Comparison of ENCODE assay signal across 1 cellular context in the genomic region with DNA sequence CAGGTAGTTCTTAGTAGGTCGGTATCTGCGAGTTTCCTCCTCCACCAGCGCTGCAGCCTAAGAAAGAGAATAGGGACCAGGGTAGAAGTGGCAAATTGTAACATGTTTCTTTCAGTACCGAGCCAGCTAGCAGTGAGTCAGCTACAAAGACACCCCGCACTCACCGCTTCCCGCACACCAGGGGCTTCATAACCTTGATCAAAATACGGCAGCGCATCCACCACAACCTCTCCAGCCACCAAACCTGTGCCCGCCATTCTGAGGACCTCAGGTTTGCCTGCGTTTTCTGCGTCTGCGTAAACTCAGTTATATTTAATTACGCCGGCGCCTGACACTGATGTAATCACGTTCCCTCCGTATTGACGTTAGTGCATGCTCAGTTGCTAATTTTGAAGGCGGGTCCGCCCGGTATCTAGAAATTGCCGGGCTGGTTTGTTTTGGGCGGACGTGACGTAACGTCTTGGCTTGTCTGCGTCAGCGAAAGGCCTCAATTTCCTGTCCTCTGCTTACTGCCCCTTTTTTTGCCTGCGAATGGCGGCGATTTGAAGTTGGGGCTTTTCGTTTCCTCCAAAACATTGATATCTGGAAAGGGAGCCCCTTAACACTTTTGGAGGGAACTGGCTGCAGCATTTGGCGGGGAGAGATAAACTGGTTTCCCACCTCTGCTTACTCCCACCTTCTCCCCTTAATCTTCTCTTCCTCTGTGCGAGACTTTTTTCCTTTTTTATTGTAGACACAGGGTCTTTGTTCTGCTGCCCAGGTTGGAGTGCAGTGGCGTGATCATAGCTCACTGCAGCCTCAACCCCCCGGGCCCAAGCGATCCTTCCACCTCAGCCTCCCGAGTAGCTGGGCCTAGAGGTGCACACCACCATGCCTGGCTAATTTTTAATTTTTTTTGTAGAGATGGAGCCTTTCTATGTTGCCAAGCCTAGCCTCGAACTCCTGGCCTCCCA.
TF ChIP-seq lines count a peak whose summit lies in the region.

A gene (minus strand): TSS at position 281 of the 953 bp plus-strand sequence. CDS start 24 bp downstream, at position 257.

TF ChIP-seq in HepG2, 621 proteins besides CTCF, POLR2A, EP300 and RAD21 (continued from another document and continues in another):
- TF ChIP-seq, protein P1, sequence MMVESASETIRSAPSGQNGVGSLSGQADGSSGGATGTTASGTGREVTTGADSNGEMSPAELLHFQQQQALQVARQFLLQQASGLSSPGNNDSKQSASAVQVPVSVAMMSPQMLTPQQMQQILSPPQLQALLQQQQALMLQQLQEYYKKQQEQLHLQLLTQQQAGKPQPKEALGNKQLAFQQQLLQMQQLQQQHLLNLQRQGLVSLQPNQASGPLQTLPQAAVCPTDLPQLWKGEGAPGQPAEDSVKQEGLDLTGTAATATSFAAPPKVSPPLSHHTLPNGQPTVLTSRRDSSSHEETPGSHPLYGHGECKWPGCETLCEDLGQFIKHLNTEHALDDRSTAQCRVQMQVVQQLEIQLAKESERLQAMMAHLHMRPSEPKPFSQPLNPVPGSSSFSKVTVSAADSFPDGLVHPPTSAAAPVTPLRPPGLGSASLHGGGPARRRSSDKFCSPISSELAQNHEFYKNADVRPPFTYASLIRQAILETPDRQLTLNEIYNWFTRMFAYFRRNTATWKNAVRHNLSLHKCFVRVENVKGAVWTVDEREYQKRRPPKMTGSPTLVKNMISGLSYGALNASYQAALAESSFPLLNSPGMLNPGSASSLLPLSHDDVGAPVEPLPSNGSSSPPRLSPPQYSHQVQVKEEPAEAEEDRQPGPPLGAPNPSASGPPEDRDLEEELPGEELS (CRISPR knock-in tag; IDR thresholded peaks at IDR 0.05): peak; percentile 42; the same call in 1 of the 2 replicates
- TF ChIP-seq ZNF10 (CRISPR knock-in tag; IDR thresholded peaks at IDR 0.05; ENCODE audit: borderline replicate concordance, low read depth) (no peak), SSRP1 (CRISPR knock-in tag; IDR thresholded peaks at IDR 0.05) (no peak), ETV5 (CRISPR knock-in tag; IDR thresholded peaks at IDR 0.05; ENCODE audit: borderline replicate concordance) (peak; percentile 43; the same call in 1 of the 2 replicates), MTA1 (CRISPR knock-in tag; IDR thresholded peaks at IDR 0.05; ENCODE audit: borderline replicate concordance) (no peak), TOE1 (CRISPR knock-in tag; IDR thresholded peaks at IDR 0.05) (no peak), MATR3 (CRISPR knock-in tag; IDR thresholded peaks at IDR 0.05) (no peak), TP53 (CRISPR knock-in tag; conservative IDR thresholded peaks at IDR 0.05) (no peak), PHF21A (CRISPR knock-in tag; IDR thresholded peaks at IDR 0.05) (peak; percentile 62; the same call in 1 of the 2 replicates), NFIC (IDR thresholded peaks at IDR 0.05; ENCODE audit: low read length) (peak; percentile 23; the same call in 1 of the 2 replicates), ZNF441 (CRISPR knock-in tag; IDR thresholded peaks at IDR 0.05; ENCODE audit: borderline replicate concordance) (0 out of 2 replicates have a peak, but pooled peaks have one; percentile 11), FOXA1 (IDR thresholded peaks at IDR 0.05) (no peak), FOXA1 (CRISPR knock-in tag; IDR thresholded peaks at IDR 0.05) (peak; percentile 48; the same call in 1 of the 2 replicates)
- TF ChIP-seq, protein P2, sequence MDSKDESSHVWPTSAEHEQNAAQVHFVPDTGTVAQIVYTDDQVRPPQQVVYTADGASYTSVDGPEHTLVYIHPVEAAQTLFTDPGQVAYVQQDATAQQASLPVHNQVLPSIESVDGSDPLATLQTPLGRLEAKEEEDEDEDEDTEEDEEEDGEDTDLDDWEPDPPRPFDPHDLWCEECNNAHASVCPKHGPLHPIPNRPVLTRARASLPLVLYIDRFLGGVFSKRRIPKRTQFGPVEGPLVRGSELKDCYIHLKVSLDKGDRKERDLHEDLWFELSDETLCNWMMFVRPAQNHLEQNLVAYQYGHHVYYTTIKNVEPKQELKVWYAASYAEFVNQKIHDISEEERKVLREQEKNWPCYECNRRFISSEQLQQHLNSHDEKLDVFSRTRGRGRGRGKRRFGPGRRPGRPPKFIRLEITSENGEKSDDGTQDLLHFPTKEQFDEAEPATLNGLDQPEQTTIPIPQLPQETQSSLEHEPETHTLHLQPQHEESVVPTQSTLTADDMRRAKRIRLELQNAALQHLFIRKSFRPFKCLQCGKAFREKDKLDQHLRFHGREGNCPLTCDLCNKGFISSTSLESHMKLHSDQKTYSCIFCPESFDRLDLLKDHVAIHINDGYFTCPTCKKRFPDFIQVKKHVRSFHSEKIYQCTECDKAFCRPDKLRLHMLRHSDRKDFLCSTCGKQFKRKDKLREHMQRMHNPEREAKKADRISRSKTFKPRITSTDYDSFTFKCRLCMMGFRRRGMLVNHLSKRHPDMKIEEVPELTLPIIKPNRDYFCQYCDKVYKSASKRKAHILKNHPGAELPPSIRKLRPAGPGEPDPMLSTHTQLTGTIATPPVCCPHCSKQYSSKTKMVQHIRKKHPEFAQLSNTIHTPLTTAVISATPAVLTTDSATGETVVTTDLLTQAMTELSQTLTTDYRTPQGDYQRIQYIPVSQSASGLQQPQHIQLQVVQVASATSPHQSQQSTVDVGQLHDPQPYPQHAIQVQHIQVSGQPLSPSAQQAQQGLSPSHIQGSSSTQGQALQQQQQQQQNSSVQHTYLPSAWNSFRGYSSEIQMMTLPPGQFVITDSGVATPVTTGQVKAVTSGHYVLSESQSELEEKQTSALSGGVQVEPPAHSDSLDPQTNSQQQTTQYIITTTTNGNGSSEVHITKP (CRISPR knock-in tag; IDR thresholded peaks at IDR 0.05; ENCODE audit: low read depth): no peak
- TF ChIP-seq, protein P3, sequence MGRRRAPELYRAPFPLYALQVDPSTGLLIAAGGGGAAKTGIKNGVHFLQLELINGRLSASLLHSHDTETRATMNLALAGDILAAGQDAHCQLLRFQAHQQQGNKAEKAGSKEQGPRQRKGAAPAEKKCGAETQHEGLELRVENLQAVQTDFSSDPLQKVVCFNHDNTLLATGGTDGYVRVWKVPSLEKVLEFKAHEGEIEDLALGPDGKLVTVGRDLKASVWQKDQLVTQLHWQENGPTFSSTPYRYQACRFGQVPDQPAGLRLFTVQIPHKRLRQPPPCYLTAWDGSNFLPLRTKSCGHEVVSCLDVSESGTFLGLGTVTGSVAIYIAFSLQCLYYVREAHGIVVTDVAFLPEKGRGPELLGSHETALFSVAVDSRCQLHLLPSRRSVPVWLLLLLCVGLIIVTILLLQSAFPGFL (CRISPR knock-in tag; IDR thresholded peaks at IDR 0.05): no peak
- TF ChIP-seq, protein P4, sequence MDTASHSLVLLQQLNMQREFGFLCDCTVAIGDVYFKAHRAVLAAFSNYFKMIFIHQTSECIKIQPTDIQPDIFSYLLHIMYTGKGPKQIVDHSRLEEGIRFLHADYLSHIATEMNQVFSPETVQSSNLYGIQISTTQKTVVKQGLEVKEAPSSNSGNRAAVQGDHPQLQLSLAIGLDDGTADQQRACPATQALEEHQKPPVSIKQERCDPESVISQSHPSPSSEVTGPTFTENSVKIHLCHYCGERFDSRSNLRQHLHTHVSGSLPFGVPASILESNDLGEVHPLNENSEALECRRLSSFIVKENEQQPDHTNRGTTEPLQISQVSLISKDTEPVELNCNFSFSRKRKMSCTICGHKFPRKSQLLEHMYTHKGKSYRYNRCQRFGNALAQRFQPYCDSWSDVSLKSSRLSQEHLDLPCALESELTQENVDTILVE (CRISPR knock-in tag; IDR thresholded peaks at IDR 0.05): peak; percentile 39; the same call in 1 of the 2 replicates
- TF ChIP-seq, protein P5, sequence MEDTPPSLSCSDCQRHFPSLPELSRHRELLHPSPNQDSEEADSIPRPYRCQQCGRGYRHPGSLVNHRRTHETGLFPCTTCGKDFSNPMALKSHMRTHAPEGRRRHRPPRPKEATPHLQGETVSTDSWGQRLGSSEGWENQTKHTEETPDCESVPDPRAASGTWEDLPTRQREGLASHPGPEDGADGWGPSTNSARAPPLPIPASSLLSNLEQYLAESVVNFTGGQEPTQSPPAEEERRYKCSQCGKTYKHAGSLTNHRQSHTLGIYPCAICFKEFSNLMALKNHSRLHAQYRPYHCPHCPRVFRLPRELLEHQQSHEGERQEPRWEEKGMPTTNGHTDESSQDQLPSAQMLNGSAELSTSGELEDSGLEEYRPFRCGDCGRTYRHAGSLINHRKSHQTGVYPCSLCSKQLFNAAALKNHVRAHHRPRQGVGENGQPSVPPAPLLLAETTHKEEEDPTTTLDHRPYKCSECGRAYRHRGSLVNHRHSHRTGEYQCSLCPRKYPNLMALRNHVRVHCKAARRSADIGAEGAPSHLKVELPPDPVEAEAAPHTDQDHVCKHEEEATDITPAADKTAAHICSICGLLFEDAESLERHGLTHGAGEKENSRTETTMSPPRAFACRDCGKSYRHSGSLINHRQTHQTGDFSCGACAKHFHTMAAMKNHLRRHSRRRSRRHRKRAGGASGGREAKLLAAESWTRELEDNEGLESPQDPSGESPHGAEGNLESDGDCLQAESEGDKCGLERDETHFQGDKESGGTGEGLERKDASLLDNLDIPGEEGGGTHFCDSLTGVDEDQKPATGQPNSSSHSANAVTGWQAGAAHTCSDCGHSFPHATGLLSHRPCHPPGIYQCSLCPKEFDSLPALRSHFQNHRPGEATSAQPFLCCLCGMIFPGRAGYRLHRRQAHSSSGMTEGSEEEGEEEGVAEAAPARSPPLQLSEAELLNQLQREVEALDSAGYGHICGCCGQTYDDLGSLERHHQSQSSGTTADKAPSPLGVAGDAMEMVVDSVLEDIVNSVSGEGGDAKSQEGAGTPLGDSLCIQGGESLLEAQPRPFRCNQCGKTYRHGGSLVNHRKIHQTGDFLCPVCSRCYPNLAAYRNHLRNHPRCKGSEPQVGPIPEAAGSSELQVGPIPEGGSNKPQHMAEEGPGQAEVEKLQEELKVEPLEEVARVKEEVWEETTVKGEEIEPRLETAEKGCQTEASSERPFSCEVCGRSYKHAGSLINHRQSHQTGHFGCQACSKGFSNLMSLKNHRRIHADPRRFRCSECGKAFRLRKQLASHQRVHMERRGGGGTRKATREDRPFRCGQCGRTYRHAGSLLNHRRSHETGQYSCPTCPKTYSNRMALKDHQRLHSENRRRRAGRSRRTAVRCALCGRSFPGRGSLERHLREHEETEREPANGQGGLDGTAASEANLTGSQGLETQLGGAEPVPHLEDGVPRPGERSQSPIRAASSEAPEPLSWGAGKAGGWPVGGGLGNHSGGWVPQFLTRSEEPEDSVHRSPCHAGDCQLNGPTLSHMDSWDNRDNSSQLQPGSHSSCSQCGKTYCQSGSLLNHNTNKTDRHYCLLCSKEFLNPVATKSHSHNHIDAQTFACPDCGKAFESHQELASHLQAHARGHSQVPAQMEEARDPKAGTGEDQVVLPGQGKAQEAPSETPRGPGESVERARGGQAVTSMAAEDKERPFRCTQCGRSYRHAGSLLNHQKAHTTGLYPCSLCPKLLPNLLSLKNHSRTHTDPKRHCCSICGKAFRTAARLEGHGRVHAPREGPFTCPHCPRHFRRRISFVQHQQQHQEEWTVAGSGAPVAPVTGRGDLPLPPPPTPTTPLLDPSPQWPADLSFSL (CRISPR knock-in tag; IDR thresholded peaks at IDR 0.05): no peak
- TF ChIP-seq, protein P6, sequence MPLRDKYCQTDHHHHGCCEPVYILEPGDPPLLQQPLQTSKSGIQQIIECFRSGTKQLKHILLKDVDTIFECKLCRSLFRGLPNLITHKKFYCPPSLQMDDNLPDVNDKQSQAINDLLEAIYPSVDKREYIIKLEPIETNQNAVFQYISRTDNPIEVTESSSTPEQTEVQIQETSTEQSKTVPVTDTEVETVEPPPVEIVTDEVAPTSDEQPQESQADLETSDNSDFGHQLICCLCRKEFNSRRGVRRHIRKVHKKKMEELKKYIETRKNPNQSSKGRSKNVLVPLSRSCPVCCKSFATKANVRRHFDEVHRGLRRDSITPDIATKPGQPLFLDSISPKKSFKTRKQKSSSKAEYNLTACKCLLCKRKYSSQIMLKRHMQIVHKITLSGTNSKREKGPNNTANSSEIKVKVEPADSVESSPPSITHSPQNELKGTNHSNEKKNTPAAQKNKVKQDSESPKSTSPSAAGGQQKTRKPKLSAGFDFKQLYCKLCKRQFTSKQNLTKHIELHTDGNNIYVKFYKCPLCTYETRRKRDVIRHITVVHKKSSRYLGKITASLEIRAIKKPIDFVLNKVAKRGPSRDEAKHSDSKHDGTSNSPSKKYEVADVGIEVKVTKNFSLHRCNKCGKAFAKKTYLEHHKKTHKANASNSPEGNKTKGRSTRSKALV (CRISPR knock-in tag; IDR thresholded peaks at IDR 0.05): no peak
- TF ChIP-seq, protein P7, sequence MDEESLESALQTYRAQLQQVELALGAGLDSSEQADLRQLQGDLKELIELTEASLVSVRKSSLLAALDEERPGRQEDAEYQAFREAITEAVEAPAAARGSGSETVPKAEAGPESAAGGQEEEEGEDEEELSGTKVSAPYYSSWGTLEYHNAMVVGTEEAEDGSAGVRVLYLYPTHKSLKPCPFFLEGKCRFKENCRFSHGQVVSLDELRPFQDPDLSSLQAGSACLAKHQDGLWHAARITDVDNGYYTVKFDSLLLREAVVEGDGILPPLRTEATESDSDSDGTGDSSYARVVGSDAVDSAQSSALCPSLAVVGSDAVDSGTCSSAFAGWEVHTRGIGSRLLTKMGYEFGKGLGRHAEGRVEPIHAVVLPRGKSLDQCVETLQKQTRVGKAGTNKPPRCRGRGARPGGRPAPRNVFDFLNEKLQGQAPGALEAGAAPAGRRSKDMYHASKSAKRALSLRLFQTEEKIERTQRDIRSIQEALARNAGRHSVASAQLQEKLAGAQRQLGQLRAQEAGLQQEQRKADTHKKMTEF (CRISPR knock-in tag; IDR thresholded peaks at IDR 0.05): no peak; the same call in 1 of the 2 replicates
- TF ChIP-seq, protein P8, sequence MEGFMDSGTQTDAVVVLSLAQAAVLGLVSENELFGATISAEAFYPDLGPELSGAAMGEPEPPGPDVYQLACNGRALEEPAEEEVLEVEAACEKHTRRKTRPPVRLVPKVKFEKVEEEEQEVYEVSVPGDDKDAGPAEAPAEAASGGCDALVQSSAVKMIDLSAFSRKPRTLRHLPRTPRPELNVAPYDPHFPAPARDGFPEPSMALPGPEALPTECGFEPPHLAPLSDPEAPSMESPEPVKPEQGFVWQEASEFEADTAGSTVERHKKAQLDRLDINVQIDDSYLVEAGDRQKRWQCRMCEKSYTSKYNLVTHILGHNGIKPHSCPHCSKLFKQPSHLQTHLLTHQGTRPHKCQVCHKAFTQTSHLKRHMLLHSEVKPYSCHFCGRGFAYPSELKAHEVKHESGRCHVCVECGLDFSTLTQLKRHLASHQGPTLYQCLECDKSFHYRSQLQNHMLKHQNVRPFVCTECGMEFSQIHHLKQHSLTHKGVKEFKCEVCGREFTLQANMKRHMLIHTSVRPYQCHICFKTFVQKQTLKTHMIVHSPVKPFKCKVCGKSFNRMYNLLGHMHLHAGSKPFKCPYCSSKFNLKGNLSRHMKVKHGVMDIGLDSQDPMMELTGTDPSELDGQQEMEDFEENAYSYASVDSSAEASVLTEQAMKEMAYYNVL (CRISPR knock-in tag; IDR thresholded peaks at IDR 0.05; ENCODE audit: borderline replicate concordance): no peak
- TF ChIP-seq, protein P9, sequence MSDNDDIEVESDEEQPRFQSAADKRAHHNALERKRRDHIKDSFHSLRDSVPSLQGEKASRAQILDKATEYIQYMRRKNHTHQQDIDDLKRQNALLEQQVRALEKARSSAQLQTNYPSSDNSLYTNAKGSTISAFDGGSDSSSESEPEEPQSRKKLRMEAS (IDR thresholded peaks at IDR 0.05): peak; percentile 32; the same call in 1 of the 2 replicates
- TF ChIP-seq, protein P10, sequence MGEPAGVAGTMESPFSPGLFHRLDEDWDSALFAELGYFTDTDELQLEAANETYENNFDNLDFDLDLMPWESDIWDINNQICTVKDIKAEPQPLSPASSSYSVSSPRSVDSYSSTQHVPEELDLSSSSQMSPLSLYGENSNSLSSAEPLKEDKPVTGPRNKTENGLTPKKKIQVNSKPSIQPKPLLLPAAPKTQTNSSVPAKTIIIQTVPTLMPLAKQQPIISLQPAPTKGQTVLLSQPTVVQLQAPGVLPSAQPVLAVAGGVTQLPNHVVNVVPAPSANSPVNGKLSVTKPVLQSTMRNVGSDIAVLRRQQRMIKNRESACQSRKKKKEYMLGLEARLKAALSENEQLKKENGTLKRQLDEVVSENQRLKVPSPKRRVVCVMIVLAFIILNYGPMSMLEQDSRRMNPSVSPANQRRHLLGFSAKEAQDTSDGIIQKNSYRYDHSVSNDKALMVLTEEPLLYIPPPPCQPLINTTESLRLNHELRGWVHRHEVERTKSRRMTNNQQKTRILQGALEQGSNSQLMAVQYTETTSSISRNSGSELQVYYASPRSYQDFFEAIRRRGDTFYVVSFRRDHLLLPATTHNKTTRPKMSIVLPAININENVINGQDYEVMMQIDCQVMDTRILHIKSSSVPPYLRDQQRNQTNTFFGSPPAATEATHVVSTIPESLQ (CRISPR knock-in tag; conservative IDR thresholded peaks at IDR 0.05): no peak
